9 cellular contexts compared by ENCODE assay signal in the genomic region with DNA sequence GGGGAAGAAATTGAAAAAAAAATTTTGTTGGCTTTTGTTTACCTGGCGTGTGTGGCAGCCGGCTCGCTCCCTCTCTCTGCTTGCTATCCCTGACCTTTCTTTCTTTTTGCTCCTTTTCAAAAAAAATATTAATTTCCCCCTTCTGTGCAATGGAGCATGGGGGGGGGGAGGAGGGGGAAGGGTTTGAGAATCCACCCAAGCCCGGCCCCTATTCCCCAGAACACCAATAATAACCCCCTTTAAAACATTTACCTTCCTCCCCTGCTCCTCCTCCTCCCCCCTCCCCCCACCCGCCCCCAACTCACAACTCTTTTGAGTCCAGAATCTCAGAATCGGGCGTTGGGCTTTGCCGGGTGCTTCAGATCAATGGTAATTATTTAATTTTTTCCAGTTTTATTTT. TPM values are rescaled to one million over a fixed set of nuclear protein-coding genes. Genes with fewer than 3 reads are reported as not detected.
DNase-seq lines count a peak whose midpoint lies in the region; ATAC-seq, FAIRE-seq and TF ChIP-seq lines count a peak whose summit lies in the region.
"Had no signal": no experiment of that assay in that cellular context is flagged by ENCODE, and none has a peak within 500 bp of the region (broad histone marks: within the 10 kb centered on the region; RNA-seq: fewer than 3 reads in every experiment).

No MANE protein-coding gene starts in this region.

- no peak overlapping the region for H3K9ac ChIP-seq in HepG2 (ENCODE audit: insufficient read depth, low read depth, low read length)

- TF ChIP-seq CTCF in left ventricle myocardium inferior (IDR thresholded peaks at IDR 0.05; ENCODE audit: borderline replicate concordance) (no peak), HepG2 (CRISPR knock-in tag; IDR thresholded peaks at IDR 0.05) (no peak)

- H3K4me3 ChIP-seq in left ventricle myocardium inferior (peak overlapping the region; percentile 66), HepG2 (replicated peaks in 1 of 3; ENCODE audit: insufficient read depth in 1 of 3, low read depth in 2 of 3, low read length in 3 of 3) (peak overlapping the region; percentile 52 to 71 (median 62); a peak in 5 of 6 replicates), urinary bladder (ENCODE audit: low read depth, low read length) (peak overlapping the region; percentile 30)

- TF ChIP-seq EP300 in HepG2 (IDR thresholded peaks at IDR 0.05; ENCODE audit: low read depth in 2 of 2, low read length in 2 of 2), result no peak
- no peak for TF ChIP-seq EP300 in HepG2 (CRISPR knock-in tag; IDR thresholded peaks at IDR 0.05; ENCODE audit: borderline replicate concordance)

- H3K27me3 ChIP-seq in left ventricle myocardium inferior (ENCODE audit: low read depth) (no peaks in the 10 kb centered on the region), HepG2 (ENCODE audit: control insufficient read depth in 1 of 2, insufficient read depth in 2 of 2, low read length in 2 of 2) (no peaks in the 10 kb centered on the region)

- H3K27me3 Mint-ChIP-seq in activated naive CD8-positive, alpha-beta T cell, result peaks cover 10% of the 10 kb centered on the region

- H3K9me3 Mint-ChIP-seq in activated naive CD8-positive, alpha-beta T cell (ENCODE audit: low read depth), result no peaks in the 10 kb centered on the region
- H3K9me3 Mint-ChIP-seq: neural crest cell had no signal

- intact Hi-C loops in left ventricle myocardium inferior (cut with micrococcal nuclease) (no loop called here), left cardiac atrium (cut with DNase I) (loop anchor here in 1 of 2 donors (5.0 kb wide), 1 partner anchor 39 kb away; no protein-coding TSS in a partner anchor), HepG2 (cut with micrococcal nuclease; ENCODE audit: unreplicated experiment) (loop anchor here (5.0 kb wide), 1 partner anchor 39 kb away; no protein-coding TSS in a partner anchor)

- H2AFZ ChIP-seq in HepG2 (ENCODE audit: low read length), result no peak overlapping the region

- H3K79me2 ChIP-seq in HepG2 (ENCODE audit: insufficient read depth, low read length), result peaks cover 36% of the 10 kb centered on the region

- H3K36me3 Mint-ChIP-seq in activated naive CD8-positive, alpha-beta T cell, result peaks cover 17% of the 10 kb centered on the region

- H3K4me2 ChIP-seq in HepG2 (ENCODE audit: low read depth, low read length), result peak overlapping the region; percentile 90

- peaks cover 26% of the 10 kb centered on the region for H3K4me1 Mint-ChIP-seq in activated naive CD8-positive, alpha-beta T cell (ENCODE audit: low read depth)
- H3K4me1 Mint-ChIP-seq: neural crest cell had no signal

- no peak overlapping the region for H3K27ac Mint-ChIP-seq in activated naive CD8-positive, alpha-beta T cell

- no peak for FAIRE-seq in HepG2 (lab: Jason Lieb, UNC)

- CTCF ChIA-PET in HepG2 (lab: Yijun Ruan, JAX; ENCODE audit: low intra/inter-chr PET ratio, low total read pairs), result no interaction called here

- no peak for TF ChIP-seq POLR2A in HepG2 (IDR thresholded peaks at IDR 0.05; ENCODE audit: insufficient read depth in 1 of 2, low read depth in 2 of 2, low read length in 2 of 2)

- peak overlapping the region; percentile 61 for H3K4me3 Mint-ChIP-seq in activated naive CD8-positive, alpha-beta T cell
- H3K4me3 Mint-ChIP-seq: neural crest cell had no signal

- TF ChIP-seq RAD21 in HepG2 (CRISPR knock-in tag; IDR thresholded peaks at IDR 0.05), result no peak

- H3K4me1 ChIP-seq in left ventricle myocardium inferior, result peaks cover 100% of the 10 kb centered on the region
- H3K4me1 ChIP-seq in HepG2 (ENCODE audit: insufficient read depth, low read length), result peaks cover 84% of the 10 kb centered on the region
- no peaks in the 10 kb centered on the region for H3K4me1 ChIP-seq in urinary bladder (ENCODE audit: insufficient read depth)

- peak overlapping the region; percentile 94 for H3K27ac ChIP-seq in left ventricle myocardium inferior (replicated peaks)
- H3K27ac ChIP-seq in HepG2 (ENCODE audit: extremely low read length, insufficient read depth, low read length), result peak overlapping the region; percentile 73
- H3K27ac ChIP-seq in urinary bladder (ENCODE audit: low read depth), result no peak overlapping the region

- H4K20me1 ChIP-seq in HepG2 (ENCODE audit: insufficient read depth, low read length), result no peaks in the 10 kb centered on the region

- 9% methylated on average over 8 of the region's 8 CpGs for WGBS in HepG2 (ENCODE audit: low lambda C conversion rate)
- 5% methylated on average over 8 of the region's 8 CpGs for WGBS in urinary bladder

- H3K36me3 ChIP-seq in left ventricle myocardium inferior, result peaks cover 11% of the 10 kb centered on the region
- H3K36me3 ChIP-seq in HepG2 (replicated peaks in 1 of 2; ENCODE audit: control insufficient read depth in 1 of 2, insufficient read depth in 2 of 2, low read length in 2 of 2), result peaks cover 1 to 15% of the 10 kb centered on the region in 2 experiments; a peak in 2 of 5 replicates
- no peaks in the 10 kb centered on the region for H3K36me3 ChIP-seq in urinary bladder (ENCODE audit: insufficient read depth)

- POLR2A ChIA-PET in HepG2 (lab: Yijun Ruan, JAX), result interaction anchor here (0.7 to 3.6 kb wide), 6 partner anchors 8 to 37 kb away, joined by 3 to 31 read pairs (median 8); no protein-coding TSS in a partner anchor

- BruUV-seq in HepG2 (replicated peaks; lab: Mats Ljungman, UMichigan), result no TSS peak

- DNase-seq in left ventricle myocardium inferior (no peak), left cardiac atrium (no peak), HepG2 (ENCODE audit: low spot score) (no peak), AG20443 (ENCODE audit: low spot score) (no peak)

- ATAC-seq in left cardiac atrium, result no peak
- ATAC-seq in HepG2, result no peak
- no peak for ATAC-seq in HG03175 (IDR thresholded peaks at IDR 0.05; ENCODE audit: unreplicated experiment)
- ATAC-seq in HG03280 (IDR thresholded peaks at IDR 0.05; ENCODE audit: unreplicated experiment), result no peak

- in situ Hi-C loops in HepG2 (cut with HindIII; ENCODE audit: extremely low pct_ligation_motif_present, low pct_unique_long_range_greater_than_20kb), result loop anchor here (5.0 kb wide), 2 partner anchors 36 to 39 kb away; no protein-coding TSS in a partner anchor

- no peaks in the 10 kb centered on the region for H3K9me3 ChIP-seq in left ventricle myocardium inferior (replicated peaks)
- H3K9me3 ChIP-seq in HepG2 (ENCODE audit: low read length), result no peaks in the 10 kb centered on the region

TF ChIP-seq in HepG2, 621 proteins besides CTCF, POLR2A, EP300 and RAD21 (continues in another document):
- TF ChIP-seq STAG1 (CRISPR knock-in tag; IDR thresholded peaks at IDR 0.05), result no peak

RNA-seq across cellular contexts. Expression of a gene that starts 28.4 kb away (rescaled TPM):
- 118 TPM for total RNA-seq in left ventricle myocardium inferior
- total RNA-seq in left cardiac atrium, result 100 to 1,000 TPM; 117 to 133 TPM
- total RNA-seq in HepG2 (2016; rRNA removed; fragmentation: Illumina TruSeq; extraction: Trizol), result 5.4 and 5.6 TPM in 2 replicates
- total RNA-seq in HepG2 (2016; cell fraction: cytosol; rRNA removed; fragmentation: Illumina TruSeq; extraction: Trizol; ENCODE audit: low read depth), result 16.3 and 20.2 TPM in 2 replicates
- total RNA-seq in HepG2 (2016; cell fraction: insoluble cytoplasmic fraction; rRNA removed; fragmentation: Illumina TruSeq; extraction: Trizol), result 4.6 and 4.7 TPM in 2 replicates
- 6.7 and 9.2 TPM in 2 replicates for total RNA-seq in HepG2 (2016; cell fraction: membrane; rRNA removed; fragmentation: Illumina TruSeq; extraction: Trizol)
- total RNA-seq in HepG2 (2016; cell fraction: nucleus; rRNA removed; fragmentation: Illumina TruSeq; extraction: Trizol), result 4.9 and 6.0 TPM in 2 replicates
- 3.0 and 3.4 TPM in 2 replicates for polyA plus RNA-seq in HepG2 (2011; rRNA removed)
- 1.4 and 1.6 TPM in 2 replicates for polyA plus RNA-seq in HepG2 (2011; cell fraction: cytosol; rRNA removed)
- polyA plus RNA-seq in HepG2 (2011; cell fraction: nucleus; rRNA removed), result 11.0 and 14.0 TPM in 2 replicates
- polyA plus RNA-seq in HepG2 (2012), result 9.0 and 12.2 TPM in 2 replicates
- polyA plus RNA-seq in HepG2 (2016; cell fraction: cytosol; fragmentation: Illumina TruSeq; extraction: Trizol; ENCODE audit: low read depth), result 0.70 and 0.93 TPM in 2 replicates
- polyA plus RNA-seq in HepG2 (2016; cell fraction: insoluble cytoplasmic fraction; fragmentation: Illumina TruSeq; extraction: Trizol; ENCODE audit: low read depth), result 8.8 and 11.9 TPM in 2 replicates
- 3.1 and 4.9 TPM in 2 replicates for polyA plus RNA-seq in HepG2 (2016; cell fraction: membrane; fragmentation: Illumina TruSeq; extraction: Trizol; ENCODE audit: low read depth)
- 14.6 and 14.7 TPM in 2 replicates for polyA plus RNA-seq in HepG2 (2016; cell fraction: nucleus; fragmentation: Illumina TruSeq; extraction: Trizol; ENCODE audit: insufficient read depth, low read depth)
- 0.82 and 6.2 TPM in 2 replicates for polyA minus RNA-seq in HepG2 (2011; rRNA and poly(A)+ RNA removed; ENCODE audit: low replicate concordance)
- 5.0 and 6.2 TPM in 2 replicates for polyA minus RNA-seq in HepG2 (2011; cell fraction: cytosol; rRNA and poly(A)+ RNA removed)
- 6.8 and 7.7 TPM in 2 replicates for polyA minus RNA-seq in HepG2 (2011; cell fraction: nucleus; rRNA and poly(A)+ RNA removed)
- total RNA-seq in urinary bladder, result 83.5 TPM
- 88.6 TPM for polyA plus RNA-seq in urinary bladder

RNA-seq across cellular contexts. Expression of a gene that starts 54.3 kb away (rescaled TPM):
- total RNA-seq in left ventricle myocardium inferior, result 12.7 TPM
- total RNA-seq in left cardiac atrium, result 1 to 10 TPM; 5.2 to 7.0 TPM
- not detected in 2 replicates for total RNA-seq in HepG2 (2016; rRNA removed; fragmentation: Illumina TruSeq; extraction: Trizol)
- not detected in 2 replicates for total RNA-seq in HepG2 (2016; cell fraction: cytosol; rRNA removed; fragmentation: Illumina TruSeq; extraction: Trizol; ENCODE audit: low read depth)
- not detected in 2 replicates for total RNA-seq in HepG2 (2016; cell fraction: insoluble cytoplasmic fraction; rRNA removed; fragmentation: Illumina TruSeq; extraction: Trizol)
- not detected in 2 replicates for total RNA-seq in HepG2 (2016; cell fraction: membrane; rRNA removed; fragmentation: Illumina TruSeq; extraction: Trizol)
- not detected in 2 replicates for total RNA-seq in HepG2 (2016; cell fraction: nucleus; rRNA removed; fragmentation: Illumina TruSeq; extraction: Trizol)
- 0.04 TPM in 1 of 2 replicates, not detected in the other for polyA plus RNA-seq in HepG2 (2011; rRNA removed)
- 0.03 and 0.04 TPM in 2 replicates for polyA plus RNA-seq in HepG2 (2011; cell fraction: cytosol; rRNA removed)
- polyA plus RNA-seq in HepG2 (2011; cell fraction: nucleus; rRNA removed), result 0.10 and 0.13 TPM in 2 replicates
- not detected in 2 replicates for polyA plus RNA-seq in HepG2 (2012)
- polyA plus RNA-seq in HepG2 (2016; cell fraction: cytosol; fragmentation: Illumina TruSeq; extraction: Trizol; ENCODE audit: low read depth), result not detected in 2 replicates
- not detected in 2 replicates for polyA plus RNA-seq in HepG2 (2016; cell fraction: insoluble cytoplasmic fraction; fragmentation: Illumina TruSeq; extraction: Trizol; ENCODE audit: low read depth)
- not detected in 2 replicates for polyA plus RNA-seq in HepG2 (2016; cell fraction: membrane; fragmentation: Illumina TruSeq; extraction: Trizol; ENCODE audit: low read depth)
- not detected in 2 replicates for polyA plus RNA-seq in HepG2 (2016; cell fraction: nucleus; fragmentation: Illumina TruSeq; extraction: Trizol; ENCODE audit: insufficient read depth, low read depth)
- 0.40 TPM in 1 of 2 replicates, not detected in the other for polyA minus RNA-seq in HepG2 (2011; rRNA and poly(A)+ RNA removed; ENCODE audit: low replicate concordance)
- polyA minus RNA-seq in HepG2 (2011; cell fraction: cytosol; rRNA and poly(A)+ RNA removed), result not detected in 2 replicates
- polyA minus RNA-seq in HepG2 (2011; cell fraction: nucleus; rRNA and poly(A)+ RNA removed), result not detected in 2 replicates
- not detected for total RNA-seq in urinary bladder
- polyA plus RNA-seq in urinary bladder, result not detected
- total RNA-seq: neural crest cell had no signal
